15 cellular contexts compared by ENCODE assay signal in the genomic region with DNA sequence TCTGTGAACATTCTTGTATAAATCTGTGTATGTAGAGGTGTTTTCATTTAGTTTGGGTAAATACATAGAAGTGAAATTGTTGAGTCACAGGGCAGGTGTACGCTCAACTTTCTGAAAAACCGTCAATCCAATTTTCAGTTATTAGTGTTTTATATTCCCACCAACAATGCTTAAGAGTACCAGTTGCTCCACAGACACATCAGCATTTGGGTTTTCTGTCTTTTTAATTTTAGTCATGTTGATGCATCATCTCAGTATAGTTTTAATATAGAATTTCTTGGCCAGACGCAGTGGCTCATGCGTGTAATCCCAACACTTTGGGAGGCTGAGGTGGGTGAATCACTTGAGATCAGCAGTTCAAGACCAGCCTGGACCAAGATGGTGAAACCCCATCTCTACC. TPM values are rescaled to one million over a fixed set of nuclear protein-coding genes. Genes with fewer than 3 reads are reported as not detected.
DNase-seq lines count a peak whose midpoint lies in the region; ATAC-seq and TF ChIP-seq lines count a peak whose summit lies in the region.
"Had no signal": no experiment of that assay in that cellular context is flagged by ENCODE, and none has a peak within 500 bp of the region (broad histone marks: within the 10 kb centered on the region; RNA-seq: fewer than 3 reads in every experiment).

No MANE protein-coding gene starts in this region.

- H3K4me3 Mint-ChIP-seq in activated CD4-positive, alpha-beta memory T cell treated with anti-CD3 and anti-CD28 coated beads for 36 hours: no peak overlapping the region
- no peak overlapping the region for H3K4me3 Mint-ChIP-seq in activated CD4-positive, alpha-beta memory T cell treated with anti-CD3 and anti-CD28 coated beads, Interleukin-2, amount 10 ng/mL, durations not matched to agents 7 days and 5 days
- H3K4me3 Mint-ChIP-seq in effector memory CD8-positive, alpha-beta T cell: no peak overlapping the region
- peak overlapping the region; percentile 22 for H3K4me3 Mint-ChIP-seq in natural killer cell
- H3K4me3 Mint-ChIP-seq: CD8-positive, alpha-beta T cell; HFFc6 had no signal

- no peaks in the 10 kb centered on the region for H3K36me3 Mint-ChIP-seq in activated CD4-positive, alpha-beta memory T cell treated with anti-CD3 and anti-CD28 coated beads for 36 hours
- H3K36me3 Mint-ChIP-seq in activated CD4-positive, alpha-beta memory T cell treated with anti-CD3 and anti-CD28 coated beads, Interleukin-2, amount 10 ng/mL, durations not matched to agents 7 days and 5 days (ENCODE audit: low read depth): peaks cover 8% of the 10 kb centered on the region
- H3K36me3 Mint-ChIP-seq in effector memory CD8-positive, alpha-beta T cell (ENCODE audit: insufficient read depth): peaks cover 39% of the 10 kb centered on the region
- H3K36me3 Mint-ChIP-seq in natural killer cell: no peaks in the 10 kb centered on the region
- H3K36me3 Mint-ChIP-seq: CD4-positive, CD25-positive, alpha-beta regulatory T cell; CD8-positive, alpha-beta T cell had no signal

- intact Hi-C loops in activated CD4-positive, alpha-beta memory T cell treated with anti-CD3 and anti-CD28 coated beads for 36 hours (cut with micrococcal nuclease): no loop called here
- intact Hi-C loops in natural killer cell (cut with micrococcal nuclease): loop anchor here (5.0 kb wide), 2 partner anchors 196 to 346 kb away; a partner anchor contains a TSS

- no peak for TF ChIP-seq CTCF in natural killer cell (IDR thresholded peaks at IDR 0.05)

- H3K27me3 Mint-ChIP-seq in activated CD4-positive, alpha-beta memory T cell treated with anti-CD3 and anti-CD28 coated beads for 36 hours: no peaks in the 10 kb centered on the region
- H3K27me3 Mint-ChIP-seq in activated CD4-positive, alpha-beta memory T cell treated with anti-CD3 and anti-CD28 coated beads, Interleukin-2, amount 10 ng/mL, durations not matched to agents 7 days and 5 days: peaks cover 23% of the 10 kb centered on the region
- peaks cover 0 to 6% of the 10 kb centered on the region in 2 donors for H3K27me3 Mint-ChIP-seq in effector memory CD8-positive, alpha-beta T cell
- H3K27me3 Mint-ChIP-seq in natural killer cell (ENCODE audit: low read depth in 2 of 2): no peaks in the 10 kb centered on the region

- CTCF ChIA-PET in activated CD4-positive, alpha-beta memory T cell treated with anti-CD3 and anti-CD28 coated beads for 36 hours (lab: Charles Lee): no interaction called here
- CTCF ChIA-PET in activated CD4-positive, alpha-beta memory T cell treated with anti-CD3 and anti-CD28 coated beads, Interleukin-2, amount 10 ng/mL, durations not matched to agents 7 days and 5 days (lab: Charles Lee): interaction anchor here (1.0 kb wide), 1 partner anchor 9 kb away, joined by 3 read pairs; no protein-coding TSS in a partner anchor

- DNase-seq in activated CD4-positive, alpha-beta memory T cell treated with anti-CD3 and anti-CD28 coated beads for 36 hours: peak; percentile 10
- DNase-seq in activated CD4-positive, alpha-beta memory T cell treated with anti-CD3 and anti-CD28 coated beads, Interleukin-2, amount 10 ng/mL, durations not matched to agents 7 days and 5 days: no peak
- DNase-seq in effector memory CD8-positive, alpha-beta T cell: no peak
- no peak for DNase-seq in natural killer cell
- DNase-seq: Caco-2; CD4-positive, CD25-positive, alpha-beta regulatory T cell; CD8-positive, alpha-beta T cell; DMS153; DND-41; GOT3; HFFc6 had no signal

- no peaks in the 10 kb centered on the region for H3K4me1 Mint-ChIP-seq in activated CD4-positive, alpha-beta memory T cell treated with anti-CD3 and anti-CD28 coated beads for 36 hours (ENCODE audit: low read depth)
- H3K4me1 Mint-ChIP-seq in activated CD4-positive, alpha-beta memory T cell treated with anti-CD3 and anti-CD28 coated beads, Interleukin-2, amount 10 ng/mL, durations not matched to agents 7 days and 5 days: peaks cover 18% of the 10 kb centered on the region
- peaks cover 12 to 18% of the 10 kb centered on the region in 2 donors for H3K4me1 Mint-ChIP-seq in effector memory CD8-positive, alpha-beta T cell (ENCODE audit: low read depth in 2 of 2)
- H3K4me1 Mint-ChIP-seq in natural killer cell: peaks cover 42 to 48% of the 10 kb centered on the region in 2 donors

- H3K27ac Mint-ChIP-seq in activated CD4-positive, alpha-beta memory T cell treated with anti-CD3 and anti-CD28 coated beads for 36 hours: no peak overlapping the region
- no peak overlapping the region for H3K27ac Mint-ChIP-seq in activated CD4-positive, alpha-beta memory T cell treated with anti-CD3 and anti-CD28 coated beads, Interleukin-2, amount 10 ng/mL, durations not matched to agents 7 days and 5 days
- peak overlapping the region; percentile 15 to 35 for H3K27ac Mint-ChIP-seq in effector memory CD8-positive, alpha-beta T cell
- peak overlapping the region; percentile 95 to 96 for H3K27ac Mint-ChIP-seq in natural killer cell
- H3K27ac Mint-ChIP-seq: CD8-positive, alpha-beta T cell; HFFc6 had no signal

- no peaks in the 10 kb centered on the region for H3K9me3 Mint-ChIP-seq in activated CD4-positive, alpha-beta memory T cell treated with anti-CD3 and anti-CD28 coated beads for 36 hours
- no peaks in the 10 kb centered on the region for H3K9me3 Mint-ChIP-seq in activated CD4-positive, alpha-beta memory T cell treated with anti-CD3 and anti-CD28 coated beads, Interleukin-2, amount 10 ng/mL, durations not matched to agents 7 days and 5 days
- no peaks in the 10 kb centered on the region for H3K9me3 Mint-ChIP-seq in effector memory CD8-positive, alpha-beta T cell
- no peaks in the 10 kb centered on the region for H3K9me3 Mint-ChIP-seq in natural killer cell
- H3K9me3 Mint-ChIP-seq: CD4-positive, CD25-positive, alpha-beta regulatory T cell; CD8-positive, alpha-beta T cell; HFFc6 had no signal

- no peak for ATAC-seq in effector memory CD8-positive, alpha-beta T cell (replicated peaks)
- ATAC-seq in natural killer cell: no peak
- no peak for ATAC-seq in HG02798 (IDR thresholded peaks at IDR 0.05; ENCODE audit: poor library complexity, unreplicated experiment)
- no peak for ATAC-seq in HG02759 (IDR thresholded peaks at IDR 0.05; ENCODE audit: unreplicated experiment)
- ATAC-seq: CD8-positive, alpha-beta T cell had no signal

- POLR2A ChIA-PET in activated CD4-positive, alpha-beta memory T cell treated with anti-CD3 and anti-CD28 coated beads for 36 hours (lab: Charles Lee): no interaction called here
- POLR2A ChIA-PET in activated CD4-positive, alpha-beta memory T cell treated with anti-CD3 and anti-CD28 coated beads, Interleukin-2, amount 10 ng/mL, durations not matched to agents 7 days and 5 days (lab: Charles Lee): no interaction called here

RNA-seq across cellular contexts. Expression of a gene that starts 3.2 kb away (rescaled TPM):
- total RNA-seq in activated CD4-positive, alpha-beta memory T cell treated with anti-CD3 and anti-CD28 coated beads for 36 hours: 10 to 100 TPM; 21.5 to 22.8 TPM
- total RNA-seq in activated CD4-positive, alpha-beta memory T cell treated with anti-CD3 and anti-CD28 coated beads, Interleukin-2, amount 10 ng/mL, durations not matched to agents 7 days and 5 days: 100 to 1,000 TPM; 569 to 599 TPM
- 1,000 to 10,000 TPM; 4,938 to 8,199 (median 6,542) TPM for total RNA-seq in natural killer cell
- total RNA-seq: A172, A673, Caco-2, HFFc6 had no signal

RNA-seq across cellular contexts. Expression of a gene that starts 22.9 kb away (rescaled TPM):
- total RNA-seq in activated CD4-positive, alpha-beta memory T cell treated with anti-CD3 and anti-CD28 coated beads for 36 hours: not detected
- not detected for total RNA-seq in activated CD4-positive, alpha-beta memory T cell treated with anti-CD3 and anti-CD28 coated beads, Interleukin-2, amount 10 ng/mL, durations not matched to agents 7 days and 5 days
- not detected for total RNA-seq in natural killer cell
- total RNA-seq: A172; A673; Caco-2; CD4-positive, CD25-positive, alpha-beta regulatory T cell; CD8-positive, alpha-beta T cell; HFFc6 had no signal

Comparison
In these comparisons a context has a peak if more than half of its experiments do, and no peak if none do; other contexts are left out.
1. RNA of a gene that starts 3.2 kb away (total RNA-seq): 4,938 to 8,199 TPM in natural killer cell and 569 to 599 TPM in activated CD4-positive, alpha-beta memory T cell treated with anti-CD3 and anti-CD28 coated beads, Interleukin-2, amount 10 ng/mL, durations not matched to agents 7 days and 5 days; 21.5 to 22.8 TPM in activated CD4-positive, alpha-beta memory T cell treated with anti-CD3 and anti-CD28 coated beads for 36 hours; every median in the first group is over 10 times any median in the second.
2. H3K27ac Mint-ChIP-seq: peak in effector memory CD8-positive, alpha-beta T cell (2 of 2) and natural killer cell (2 of 2); none in activated CD4-positive, alpha-beta memory T cell treated with anti-CD3 and anti-CD28 coated beads for 36 hours (single experiment) and activated CD4-positive, alpha-beta memory T cell treated with anti-CD3 and anti-CD28 coated beads, Interleukin-2, amount 10 ng/mL, durations not matched to agents 7 days and 5 days (single experiment).